ENCODE assay signal across 8 cellular contexts in genomic region chrX:53716328-53717088, GRCh38. TPM values are rescaled to one million over a fixed set of nuclear protein-coding genes. Genes with fewer than 3 reads are reported as not detected.
DNase-seq lines count a peak whose midpoint lies in the region; TF ChIP-seq lines count a peak whose summit lies in the region.

No MANE protein-coding gene starts in this region.

- H3K27me3 ChIP-seq in SJCRH30 = no peaks in the 10 kb centered on the region

- intact Hi-C loops in CD14-positive monocyte (cut with micrococcal nuclease) = no loop called here

- peaks cover 0 to 8% (median 4%) of the 10 kb centered on the region in 7 donors for H3K9me3 Mint-ChIP-seq in CD14-positive monocyte

- no peaks in the 10 kb centered on the region for H3K9me3 ChIP-seq in SJCRH30 (replicated peaks)

- no peak overlapping the region for H3K4me3 Mint-ChIP-seq in CD14-positive monocyte

- no peaks in the 10 kb centered on the region for H3K36me3 ChIP-seq in SJCRH30

- H3K36me3 Mint-ChIP-seq in CD14-positive monocyte = no peaks in the 10 kb centered on the region

- peaks cover 34% of the 10 kb centered on the region for H3K4me1 Mint-ChIP-seq in CD14-positive monocyte

- peak; percentile 16 for TF ChIP-seq POLR2A in GM15510 (IDR thresholded peaks at IDR 0.05; ENCODE audit: borderline replicate concordance, extremely low read depth, insufficient read length)

- peak overlapping the region in 1 of 7 donors; percentile 37 for H3K27ac Mint-ChIP-seq in CD14-positive monocyte

- no peaks in the 10 kb centered on the region for H3K4me1 ChIP-seq in SJCRH30

- TF ChIP-seq CTCF in CD14-positive monocyte (IDR thresholded peaks at IDR 0.05) = no peak

- in situ Hi-C loops in KBM-7 (cut with MboI; ENCODE audit: low pct_unique_long_range_greater_than_20kb, low sequenced_read_pairs) = no loop called here

- DNase-seq in KBM-7 (peak; percentile 83), renal cortical epithelial cell (ENCODE audit: low read depth) (peak; percentile 32), NCI-H2227 treated with DMSO at 0.1 percent for 48 hours (lab: John Stamatoyannopoulos, UW) (no peak), NCI-H82 treated with DMSO at 0.1 percent for 48 hours (lab: John Stamatoyannopoulos, UW; ENCODE audit: unreplicated experiment) (no peak), SJCRH30 (no peak), CD14-positive monocyte (ENCODE audit: low spot score) (no peak)
- DNase-seq in activated CD8-positive, alpha-beta memory T cell treated with anti-CD3 and anti-CD28 coated beads, Interleukin-2, amount 50 U/mL, for 48 hours = peak; percentile 58

- H3K4me3 ChIP-seq in SJCRH30 = no peak overlapping the region

- no peak overlapping the region for H3K27ac ChIP-seq in SJCRH30

- H3K27me3 Mint-ChIP-seq in CD14-positive monocyte (ENCODE audit: low read depth in 3 of 3) = peaks cover 0 to 16% (median 2%) of the 10 kb centered on the region in 3 donors

RNA-seq across cellular contexts. Expression of gene HUWE1, which starts 30.0 kb away (rescaled TPM):
- total RNA-seq in renal cortical epithelial cell = 60.4 and 223 TPM in 2 replicates
- 92.5 and 98.9 TPM in 2 replicates for total RNA-seq in SJCRH30 (2014; rRNA removed; shearing (Covaris generic))
- polyA plus RNA-seq in CD14-positive monocyte = 1 to 10 TPM; 1.8 to 4.3 TPM

Comparison
In these comparisons a context has a peak if more than half of its experiments do, and no peak if none do; other contexts are left out.
1. DNase-seq: peak in KBM-7 (single experiment), activated CD8-positive, alpha-beta memory T cell treated with anti-CD3 and anti-CD28 coated beads, Interleukin-2, amount 50 U/mL, for 48 hours (single experiment) and renal cortical epithelial cell (single experiment); none in NCI-H2227 treated with DMSO at 0.1 percent for 48 hours (single experiment), NCI-H82 treated with DMSO at 0.1 percent for 48 hours (single experiment), SJCRH30 (0 of 2) and CD14-positive monocyte (single experiment).